Comparison of ENCODE assay signal across 1 cellular context in genomic region chr15:79849789-79850188, GRCh38.
TF ChIP-seq lines count a peak whose summit lies in the region.

No MANE protein-coding gene starts in this region.

TF ChIP-seq in endothelial cell of umbilical vein, 7 proteins besides CTCF, POLR2A, EP300 and RAD21:
- TF ChIP-seq MAX (IDR thresholded peaks at IDR 0.05; ENCODE audit: insufficient read depth, insufficient read length) = no peak
- TF ChIP-seq JUN (IDR thresholded peaks at IDR 0.05; ENCODE audit: borderline replicate concordance, insufficient read depth, insufficient read length, low read depth) = no peak
- no peak for TF ChIP-seq EZH2 (IDR thresholded peaks at IDR 0.05; ENCODE audit: borderline replicate concordance, low read depth, low read length, severe bottlenecking)
TF ChIP-seq in endothelial cell of umbilical vein: peak in this region for 0.
